1 cellular context compared by ENCODE assay signal in the genomic region with DNA sequence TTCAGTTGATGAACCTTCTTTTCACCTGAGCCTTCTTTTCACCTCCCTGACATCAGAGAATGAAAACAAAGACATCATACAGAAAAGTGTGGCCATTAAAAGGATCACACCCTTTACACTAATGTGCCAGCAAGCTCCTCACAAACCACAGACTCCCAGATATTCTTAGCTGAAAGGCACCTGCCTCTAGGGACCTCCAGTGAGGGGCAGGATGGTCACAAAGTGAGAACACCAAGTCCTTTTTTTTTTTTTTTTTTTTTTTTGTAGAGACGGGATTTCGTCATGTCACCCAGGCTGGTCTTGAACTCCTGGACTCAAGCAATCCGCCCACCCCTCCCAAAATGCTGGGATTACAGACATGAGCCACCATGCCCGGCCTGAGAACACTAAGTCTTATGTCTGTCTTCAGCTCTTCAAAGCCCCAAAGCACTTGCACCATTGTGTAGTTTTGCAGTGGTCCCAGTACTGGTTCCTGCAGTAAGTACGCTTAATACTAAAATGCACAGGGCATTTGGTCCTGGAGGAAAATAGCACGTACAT.
TF ChIP-seq lines count a peak whose summit lies in the region.

No MANE protein-coding gene starts in this region.

TF ChIP-seq in GM23338, 12 proteins besides CTCF, POLR2A, EP300 and RAD21 (continued from another document):
- TF ChIP-seq, protein P1, sequence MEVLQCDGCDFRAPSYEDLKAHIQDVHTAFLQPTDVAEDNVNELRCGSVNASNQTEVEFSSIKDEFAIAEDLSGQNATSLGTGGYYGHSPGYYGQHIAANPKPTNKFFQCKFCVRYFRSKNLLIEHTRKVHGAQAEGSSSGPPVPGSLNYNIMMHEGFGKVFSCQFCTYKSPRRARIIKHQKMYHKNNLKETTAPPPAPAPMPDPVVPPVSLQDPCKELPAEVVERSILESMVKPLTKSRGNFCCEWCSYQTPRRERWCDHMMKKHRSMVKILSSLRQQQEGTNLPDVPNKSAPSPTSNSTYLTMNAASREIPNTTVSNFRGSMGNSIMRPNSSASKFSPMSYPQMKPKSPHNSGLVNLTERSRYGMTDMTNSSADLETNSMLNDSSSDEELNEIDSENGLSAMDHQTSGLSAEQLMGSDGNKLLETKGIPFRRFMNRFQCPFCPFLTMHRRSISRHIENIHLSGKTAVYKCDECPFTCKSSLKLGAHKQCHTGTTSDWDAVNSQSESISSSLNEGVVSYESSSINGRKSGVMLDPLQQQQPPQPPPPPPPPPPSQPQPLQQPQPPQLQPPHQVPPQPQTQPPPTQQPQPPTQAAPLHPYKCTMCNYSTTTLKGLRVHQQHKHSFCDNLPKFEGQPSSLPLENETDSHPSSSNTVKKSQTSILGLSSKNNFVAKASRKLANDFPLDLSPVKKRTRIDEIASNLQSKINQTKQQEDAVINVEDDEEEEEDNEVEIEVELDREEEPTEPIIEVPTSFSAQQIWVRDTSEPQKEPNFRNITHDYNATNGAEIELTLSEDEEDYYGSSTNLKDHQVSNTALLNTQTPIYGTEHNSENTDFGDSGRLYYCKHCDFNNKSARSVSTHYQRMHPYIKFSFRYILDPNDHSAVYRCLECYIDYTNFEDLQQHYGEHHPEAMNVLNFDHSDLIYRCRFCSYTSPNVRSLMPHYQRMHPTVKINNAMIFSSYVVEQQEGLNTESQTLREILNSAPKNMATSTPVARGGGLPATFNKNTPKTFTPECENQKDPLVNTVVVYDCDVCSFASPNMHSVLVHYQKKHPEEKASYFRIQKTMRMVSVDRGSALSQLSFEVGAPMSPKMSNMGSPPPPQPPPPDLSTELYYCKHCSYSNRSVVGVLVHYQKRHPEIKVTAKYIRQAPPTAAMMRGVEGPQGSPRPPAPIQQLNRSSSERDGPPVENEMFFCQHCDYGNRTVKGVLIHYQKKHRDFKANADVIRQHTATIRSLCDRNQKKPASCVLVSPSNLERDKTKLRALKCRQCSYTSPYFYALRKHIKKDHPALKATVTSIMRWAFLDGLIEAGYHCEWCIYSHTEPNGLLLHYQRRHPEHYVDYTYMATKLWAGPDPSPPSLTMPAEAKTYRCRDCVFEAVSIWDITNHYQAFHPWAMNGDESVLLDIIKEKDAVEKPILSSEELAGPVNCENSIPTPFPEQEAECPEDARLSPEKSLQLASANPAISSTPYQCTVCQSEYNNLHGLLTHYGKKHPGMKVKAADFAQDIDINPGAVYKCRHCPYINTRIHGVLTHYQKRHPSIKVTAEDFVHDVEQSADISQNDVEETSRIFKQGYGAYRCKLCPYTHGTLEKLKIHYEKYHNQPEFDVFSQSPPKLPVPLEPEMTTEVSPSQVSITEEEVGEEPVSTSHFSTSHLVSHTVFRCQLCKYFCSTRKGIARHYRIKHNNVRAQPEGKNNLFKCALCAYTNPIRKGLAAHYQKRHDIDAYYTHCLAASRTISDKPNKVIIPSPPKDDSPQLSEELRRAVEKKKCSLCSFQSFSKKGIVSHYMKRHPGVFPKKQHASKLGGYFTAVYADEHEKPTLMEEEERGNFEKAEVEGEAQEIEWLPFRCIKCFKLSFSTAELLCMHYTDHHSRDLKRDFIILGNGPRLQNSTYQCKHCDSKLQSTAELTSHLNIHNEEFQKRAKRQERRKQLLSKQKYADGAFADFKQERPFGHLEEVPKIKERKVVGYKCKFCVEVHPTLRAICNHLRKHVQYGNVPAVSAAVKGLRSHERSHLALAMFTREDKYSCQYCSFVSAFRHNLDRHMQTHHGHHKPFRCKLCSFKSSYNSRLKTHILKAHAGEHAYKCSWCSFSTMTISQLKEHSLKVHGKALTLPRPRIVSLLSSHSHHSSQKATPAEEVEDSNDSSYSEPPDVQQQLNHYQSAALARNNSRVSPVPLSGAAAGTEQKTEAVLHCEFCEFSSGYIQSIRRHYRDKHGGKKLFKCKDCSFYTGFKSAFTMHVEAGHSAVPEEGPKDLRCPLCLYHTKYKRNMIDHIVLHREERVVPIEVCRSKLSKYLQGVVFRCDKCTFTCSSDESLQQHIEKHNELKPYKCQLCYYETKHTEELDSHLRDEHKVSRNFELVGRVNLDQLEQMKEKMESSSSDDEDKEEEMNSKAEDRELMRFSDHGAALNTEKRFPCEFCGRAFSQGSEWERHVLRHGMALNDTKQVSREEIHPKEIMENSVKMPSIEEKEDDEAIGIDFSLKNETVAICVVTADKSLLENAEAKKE (CRISPR knock-in tag; IDR thresholded peaks at IDR 0.05), result no peak
- TF ChIP-seq ZNF114 (CRISPR knock-in tag; IDR thresholded peaks at IDR 0.05) (no peak), EZH2phosphoT487 (IDR thresholded peaks at IDR 0.05; ENCODE audit: unreplicated experiment) (no peak), CREB1 (CRISPR knock-in tag; IDR thresholded peaks at IDR 0.05; ENCODE audit: low read depth) (no peak), EZH2 (IDR thresholded peaks at IDR 0.05; ENCODE audit: low read depth, unreplicated experiment) (no peak)
- TF ChIP-seq, protein P2, sequence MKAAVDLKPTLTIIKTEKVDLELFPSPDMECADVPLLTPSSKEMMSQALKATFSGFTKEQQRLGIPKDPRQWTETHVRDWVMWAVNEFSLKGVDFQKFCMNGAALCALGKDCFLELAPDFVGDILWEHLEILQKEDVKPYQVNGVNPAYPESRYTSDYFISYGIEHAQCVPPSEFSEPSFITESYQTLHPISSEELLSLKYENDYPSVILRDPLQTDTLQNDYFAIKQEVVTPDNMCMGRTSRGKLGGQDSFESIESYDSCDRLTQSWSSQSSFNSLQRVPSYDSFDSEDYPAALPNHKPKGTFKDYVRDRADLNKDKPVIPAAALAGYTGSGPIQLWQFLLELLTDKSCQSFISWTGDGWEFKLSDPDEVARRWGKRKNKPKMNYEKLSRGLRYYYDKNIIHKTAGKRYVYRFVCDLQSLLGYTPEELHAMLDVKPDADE (IDR thresholded peaks at IDR 0.05), result no peak
